29 cellular contexts compared by ENCODE assay signal in genomic region chr2:15315411-15315810, GRCh38.
"Had no signal": no experiment of that assay in that cellular context is flagged by ENCODE, and none has a peak within 500 bp of the region (broad histone marks: within the 10 kb centered on the region; RNA-seq: fewer than 3 reads in every experiment).

No MANE protein-coding gene starts in this region.

- DNase-seq: head of caudate nucleus; hippocampal formation; kidney; left colon; left lung; lower lobe of right lung; mammary epithelial cell; mesenchymal stem cell; naive B cell; occipital lobe; ovary; right lobe of liver; stimulated activated CD4-positive, alpha-beta T cell treated with anti-CD3 and anti-CD28 coated beads, Interleukin-12 subunit alpha, Interleukin-12 subunit beta, amount 100 ng/mL, for 4 hours; stimulated activated CD4-positive, alpha-beta T cell treated with anti-CD3 and anti-CD28 coated beads, Interleukin-15, amount 100 ng/mL, for 24 hours; stimulated activated CD4-positive, alpha-beta T cell treated with anti-CD3 and anti-CD28 coated beads, Interleukin-2, amount 100 ng/mL, for 24 hours; stimulated activated CD4-positive, alpha-beta T cell treated with anti-CD3 and anti-CD28 coated beads, Interleukin-4, amount 100 ng/mL, for 1 hour; stimulated activated naive B cell treated with anti-CD40 and anti-IgM and Interleukin-4, amounts not matched to agents 10 μg/mL and 1 μg/mL and 100 μg/mL, for 72 hours; stimulated activated naive CD8-positive, alpha-beta T cell treated with anti-CD3 and anti-CD28 coated beads, Interleukin-15, Interleukin-2, amounts not matched to agents 100 U/mL and 50 U/mL, for 24 hours; stomach; testis; thyroid gland; trophoblast cell; upper lobe of right lung had no signal

- H3K4me3 Mint-ChIP-seq: naive B cell; nephron; neural progenitor cell; stimulated activated naive B cell treated with anti-CD40 and anti-IgM and Interleukin-4, amounts not matched to agents 10 μg/mL and 1 μg/mL and 100 μg/mL, for 72 hours had no signal

- H3K27ac ChIP-seq: left lung, lower lobe of right lung, neural progenitor cell, neutrophil, ovary, right atrium auricular region, right lobe of liver, skin epidermis, stomach, testis, thyroid gland, upper lobe of right lung had no signal

- H3K27me3 Mint-ChIP-seq: naive B cell; progenitor cell of endocrine pancreas; stimulated activated naive B cell treated with anti-CD40 and anti-IgM and Interleukin-4, amounts not matched to agents 10 μg/mL and 1 μg/mL and 100 μg/mL, for 72 hours had no signal

- H3K4me2 ChIP-seq: neural progenitor cell had no signal

- ATAC-seq: left colon; left lung; lower lobe of right lung; right lobe of liver; stimulated activated naive B cell treated with anti-CD40 and anti-IgM and Interleukin-4, amounts not matched to agents 10 μg/mL and 1 μg/mL and 100 μg/mL, for 72 hours; stimulated activated naive CD8-positive, alpha-beta T cell treated with anti-CD3 and anti-CD28 coated beads, Interleukin-15, Interleukin-2, amounts not matched to agents 100 U/mL and 50 U/mL, for 24 hours; upper lobe of right lung had no signal

- H3K4me3 ChIP-seq: left lung, lower lobe of right lung, neural progenitor cell, ovary, right atrium auricular region, right lobe of liver, skin epidermis, stomach, testis, thyroid gland, upper lobe of right lung had no signal

- H3K4me1 Mint-ChIP-seq: nephron, neural progenitor cell had no signal

- H3K36me3 ChIP-seq: neural progenitor cell, ovary, right atrium auricular region, right lobe of liver, thyroid gland, upper lobe of right lung had no signal

- H3K27ac Mint-ChIP-seq: neural progenitor cell, progenitor cell of endocrine pancreas had no signal

- H3K27me3 ChIP-seq: left lung, neural progenitor cell, neutrophil, ovary, right atrium auricular region, right lobe of liver, stomach, testis, thyroid gland, upper lobe of right lung had no signal

- H2AFZ ChIP-seq: neural progenitor cell had no signal

- H3K9me3 ChIP-seq: lower lobe of right lung, neutrophil, ovary, right atrium auricular region, right lobe of liver, testis, thyroid gland, upper lobe of right lung had no signal

- H3K4me1 ChIP-seq: left lung, lower lobe of right lung, neural progenitor cell, right atrium auricular region, right lobe of liver, stomach, testis, thyroid gland, upper lobe of right lung had no signal
